16 cellular contexts compared by ENCODE assay signal in genomic region chr5:35644543-35644942, GRCh38. TPM values are rescaled to one million over a fixed set of nuclear protein-coding genes. Genes with fewer than 3 reads are reported as not detected.
DNase-seq lines count a peak whose midpoint lies in the region; ATAC-seq and TF ChIP-seq lines count a peak whose summit lies in the region.
"Had no signal": no experiment of that assay in that cellular context is flagged by ENCODE, and none has a peak within 500 bp of the region (broad histone marks: within the 10 kb centered on the region; RNA-seq: fewer than 3 reads in every experiment).

No MANE protein-coding gene starts in this region.

- POLR2A ChIA-PET in activated CD4-positive, alpha-beta T cell treated with anti-CD3 and anti-CD28 coated beads for 36 hours (lab: Charles Lee) = no interaction called here
- POLR2A ChIA-PET in PC-3 (lab: Charles Lee; ENCODE audit: unreplicated experiment) = no interaction called here
- POLR2A ChIA-PET in CD8-positive, alpha-beta memory T cell (lab: Charles Lee) = no interaction called here

- no peak overlapping the region for H3K4me2 ChIP-seq in PC-3 (ENCODE audit: low read length)

- no TSS peak for BruUV-seq in PC-3 (replicated peaks; lab: Mats Ljungman, UMichigan)

- TF ChIP-seq CTCF in PC-3 (conservative IDR thresholded peaks at IDR 0.05; ENCODE audit: low read depth, low read length) = no peak; the same call in 1 of the 2 replicates

- H3K9ac ChIP-seq in PC-3 (ENCODE audit: low read length) = no peak overlapping the region

- H4K20me1 ChIP-seq in PC-3 (ENCODE audit: low read length) = no peaks in the 10 kb centered on the region

- H3K27ac ChIP-seq in PC-3 (ENCODE audit: low read length) = no peak overlapping the region
- no peak overlapping the region for H3K27ac ChIP-seq in epithelial cell of prostate
- no peak overlapping the region for H3K27ac ChIP-seq in CD8-positive, alpha-beta memory T cell (ENCODE audit: low read depth, low read length)
- H3K27ac ChIP-seq: adrenal gland, gastrocnemius medialis, ovary, transverse colon had no signal

- CTCF ChIA-PET in activated CD4-positive, alpha-beta T cell treated with anti-CD3 and anti-CD28 coated beads for 36 hours (lab: Charles Lee) = interaction anchor here (1.0 to 1.1 kb wide), 2 partner anchors 18 to 281 kb away, joined by 3 to 7 read pairs; no protein-coding TSS in a partner anchor
- CTCF ChIA-PET in PC-3 (lab: Charles Lee) = interaction anchor here (1.3 kb wide), 1 partner anchor 282 kb away, joined by 4 read pairs; no protein-coding TSS in a partner anchor
- CTCF ChIA-PET in CD8-positive, alpha-beta memory T cell (lab: Charles Lee) = interaction anchor here (1.2 to 4.2 kb wide), 2 partner anchors 133 to 282 kb away, joined by 3 to 27 read pairs; no protein-coding TSS in a partner anchor

- no peaks in the 10 kb centered on the region for H3F3A ChIP-seq in PC-3 (ENCODE audit: low read length, unreplicated experiment)

- H3K9me3 Mint-ChIP-seq in activated CD4-positive, alpha-beta T cell treated with anti-CD3 and anti-CD28 coated beads for 36 hours (ENCODE audit: low read depth) = no peaks in the 10 kb centered on the region
- no peaks in the 10 kb centered on the region for H3K9me3 Mint-ChIP-seq in CD8-positive, alpha-beta memory T cell

- H3K79me2 ChIP-seq in PC-3 (ENCODE audit: low read length) = no peaks in the 10 kb centered on the region

- H3K9me3 ChIP-seq in PC-3 (ENCODE audit: low read length) = no peaks in the 10 kb centered on the region
- H3K9me3 ChIP-seq in CD8-positive, alpha-beta memory T cell (ENCODE audit: low read length) = no peaks in the 10 kb centered on the region
- H3K9me3 ChIP-seq: adrenal gland, gastrocnemius medialis, ovary, transverse colon had no signal

- no peaks in the 10 kb centered on the region for H3K9me2 ChIP-seq in PC-3 (replicated peaks; ENCODE audit: low read length)

- H3K27me3 ChIP-seq in PC-3 (ENCODE audit: low read length) = no peaks in the 10 kb centered on the region
- H3K27me3 ChIP-seq in CD8-positive, alpha-beta memory T cell (ENCODE audit: insufficient read depth, low read length, poor library complexity, severe bottlenecking) = no peaks in the 10 kb centered on the region
- H3K27me3 ChIP-seq: adrenal gland, gastrocnemius medialis, ovary, transverse colon had no signal

- peaks cover 15% of the 10 kb centered on the region for H3K36me3 Mint-ChIP-seq in activated CD4-positive, alpha-beta T cell treated with anti-CD3 and anti-CD28 coated beads for 36 hours (ENCODE audit: low read depth)
- H3K36me3 Mint-ChIP-seq in CD8-positive, alpha-beta memory T cell = peaks cover 8 to 35% (median 24%) of the 10 kb centered on the region in 3 donors

- H2AFZ ChIP-seq in PC-3 (ENCODE audit: low read length) = no peak overlapping the region

- peak; percentile 82 for ATAC-seq in activated CD4-positive, alpha-beta T cell treated with anti-CD3 and anti-CD28 coated beads for 36 hours
- ATAC-seq in PC-3 = peak; percentile 31; the same call in 1 of the 2 replicates
- ATAC-seq in stimulated activated naive CD8-positive, alpha-beta T cell treated with anti-CD3 and anti-CD28 coated beads, Interleukin-15, Interleukin-2, amounts not matched to agents 100 U/mL and 50 U/mL, for 24 hours = peak; percentile 59
- ATAC-seq: gastrocnemius medialis had no signal

- H3K36me3 ChIP-seq in PC-3 (ENCODE audit: low read depth, low read length) = no peaks in the 10 kb centered on the region
- H3K36me3 ChIP-seq in CD8-positive, alpha-beta memory T cell (ENCODE audit: insufficient read depth, low read length) = no peaks in the 10 kb centered on the region
- H3K36me3 ChIP-seq: adrenal gland, gastrocnemius medialis, ovary, transverse colon had no signal

- H3K27ac Mint-ChIP-seq in activated CD4-positive, alpha-beta T cell treated with anti-CD3 and anti-CD28 coated beads for 36 hours = no peak overlapping the region
- no peak overlapping the region for H3K27ac Mint-ChIP-seq in CD8-positive, alpha-beta memory T cell

- DNase-seq in activated CD4-positive, alpha-beta T cell treated with anti-CD3 and anti-CD28 coated beads for 36 hours = no peak
- DNase-seq in activated CD4-positive, alpha-beta T cell treated with anti-CD3 and anti-CD28 coated beads, Interleukin-2, amount 50 U/mL, for 4 hours = no peak
- no peak for DNase-seq in PC-3
- peak; percentile 6 for DNase-seq in epithelial cell of prostate (ENCODE audit: low read depth, low spot score)
- DNase-seq in stimulated activated naive CD8-positive, alpha-beta T cell treated with anti-CD3 and anti-CD28 coated beads, Interleukin-15, Interleukin-2, amounts not matched to agents 100 U/mL and 50 U/mL, for 24 hours = no peak
- no peak for DNase-seq in CD8-positive, alpha-beta memory T cell
- no peak for DNase-seq in activated T-cell treated with anti-CD3 and anti-CD28 coated beads for 4 hours
- DNase-seq in ecto neural progenitor cell (ENCODE audit: low spot score) = no peak
- DNase-seq: adrenal gland, gastrocnemius medialis, KG1, NCI-H146, OCI-M1, ovary, transverse colon had no signal

- intact Hi-C loops in activated CD4-positive, alpha-beta T cell treated with anti-CD3 and anti-CD28 coated beads for 36 hours (cut with DNase I, micrococcal nuclease) = no loop called here
- intact Hi-C loops in PC-3 (cut with micrococcal nuclease) = no loop called here

- no peak overlapping the region for H3K4me3 Mint-ChIP-seq in activated CD4-positive, alpha-beta T cell treated with anti-CD3 and anti-CD28 coated beads for 36 hours
- H3K4me3 Mint-ChIP-seq in CD8-positive, alpha-beta memory T cell = no peak overlapping the region
- H3K4me3 Mint-ChIP-seq: CD14-positive monocyte had no signal

- no peak overlapping the region for H3K4me3 ChIP-seq in PC-3 (ENCODE audit: low read length)
- no peak overlapping the region for H3K4me3 ChIP-seq in CD8-positive, alpha-beta memory T cell (ENCODE audit: low read length)
- H3K4me3 ChIP-seq: adrenal gland, gastrocnemius medialis, ovary, transverse colon had no signal

- H3K27me3 Mint-ChIP-seq in activated CD4-positive, alpha-beta T cell treated with anti-CD3 and anti-CD28 coated beads for 36 hours = no peaks in the 10 kb centered on the region
- no peaks in the 10 kb centered on the region for H3K27me3 Mint-ChIP-seq in CD8-positive, alpha-beta memory T cell

- peaks cover 2% of the 10 kb centered on the region for H3K4me1 Mint-ChIP-seq in activated CD4-positive, alpha-beta T cell treated with anti-CD3 and anti-CD28 coated beads for 36 hours
- no peaks in the 10 kb centered on the region for H3K4me1 Mint-ChIP-seq in CD8-positive, alpha-beta memory T cell

- H3K4me1 ChIP-seq in PC-3 (ENCODE audit: insufficient read depth, low read length) = no peaks in the 10 kb centered on the region
- no peaks in the 10 kb centered on the region for H3K4me1 ChIP-seq in CD8-positive, alpha-beta memory T cell (ENCODE audit: insufficient read depth, low read length)
- H3K4me1 ChIP-seq: adrenal gland, gastrocnemius medialis, transverse colon had no signal

RNA-seq across cellular contexts. Expression of gene SPEF2, which starts 26.9 kb away (rescaled TPM):
- 10 to 100 TPM; 14.1 to 14.6 TPM for total RNA-seq in activated CD4-positive, alpha-beta T cell treated with anti-CD3 and anti-CD28 coated beads for 36 hours
- 2.3 and 2.7 TPM in 2 replicates for total RNA-seq in PC-3 (2014; rRNA removed)
- 1 to 10 TPM; 5.3 to 6.8 TPM for total RNA-seq in CD8-positive, alpha-beta memory T cell
- 5.5 TPM for polyA plus RNA-seq in CD8-positive, alpha-beta memory T cell

Comparison
In these comparisons a context has a peak if more than half of its experiments do, and no peak if none do; other contexts are left out.
1. ATAC-seq: peak in every context shown above with its lines; median percentile 82 in activated CD4-positive, alpha-beta T cell treated with anti-CD3 and anti-CD28 coated beads for 36 hours; 59 in stimulated activated naive CD8-positive, alpha-beta T cell treated with anti-CD3 and anti-CD28 coated beads, Interleukin-15, Interleukin-2, amounts not matched to agents 100 U/mL and 50 U/mL, for 24 hours; 31 in PC-3.